ENCODE assay signal across 11 cellular contexts in the genomic region with DNA sequence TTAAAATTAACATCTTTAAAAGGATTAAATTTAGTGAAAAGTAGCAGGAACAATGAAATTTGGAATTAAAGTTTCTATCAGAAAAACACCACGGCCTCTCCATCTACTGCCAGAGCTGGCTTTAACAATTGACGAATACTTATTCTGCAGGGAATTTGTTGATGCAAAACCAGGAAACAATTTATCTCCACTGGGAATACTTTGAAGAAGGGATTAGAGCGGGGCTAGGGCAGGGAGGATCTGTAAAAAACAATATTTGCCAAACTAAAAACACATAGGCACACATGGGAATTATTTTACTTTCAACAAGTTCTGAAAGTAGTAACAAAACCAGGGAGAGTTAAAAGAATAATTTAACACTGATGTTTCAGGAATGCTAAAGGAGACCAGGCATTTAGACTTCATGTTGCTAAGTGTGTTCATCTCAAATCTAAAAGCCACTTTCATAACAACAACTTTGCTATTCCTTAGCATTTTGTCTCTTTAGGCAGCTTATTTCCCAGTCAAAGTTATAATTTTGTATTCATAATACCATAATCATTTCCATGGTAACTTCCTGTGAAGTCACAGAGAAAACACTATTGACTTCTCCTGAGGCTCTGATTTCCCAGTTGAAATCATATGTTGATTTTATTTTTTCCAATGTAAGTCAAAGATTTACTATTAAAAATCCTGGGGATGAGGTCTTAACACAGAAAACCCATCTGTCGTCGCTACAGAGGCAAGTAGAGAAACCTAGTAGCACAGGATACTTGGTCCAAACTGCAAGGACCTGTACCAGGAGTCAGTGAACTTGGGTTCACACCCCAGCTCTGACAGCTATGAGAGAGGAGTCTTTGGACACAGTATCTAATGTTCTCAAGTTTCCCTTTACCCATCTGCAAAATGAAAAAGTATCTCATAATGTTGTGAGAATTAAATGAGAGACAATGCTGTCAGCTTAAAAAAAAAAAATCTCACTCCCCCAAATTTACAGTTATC.
DNase-seq lines count a peak whose midpoint lies in the region; ATAC-seq and TF ChIP-seq lines count a peak whose summit lies in the region.
"Had no signal": no experiment of that assay in that cellular context is flagged by ENCODE, and none has a peak within 500 bp of the region (broad histone marks: within the 10 kb centered on the region; RNA-seq: fewer than 3 reads in every experiment).

No MANE protein-coding gene starts in this region.

- no peaks in the 10 kb centered on the region for H3K36me3 ChIP-seq in muscle layer of colon (ENCODE audit: insufficient read depth, low read length)
- no peaks in the 10 kb centered on the region for H3K36me3 ChIP-seq in CD4-positive, alpha-beta memory T cell (ENCODE audit: insufficient read depth, low read length)

- H3K27ac Mint-ChIP-seq in CD4-positive, alpha-beta memory T cell, result no peak overlapping the region
- H3K27ac Mint-ChIP-seq: immature natural killer cell had no signal

- H3K27ac ChIP-seq in 22Rv1 (peak overlapping the region; percentile 62), epithelial cell of prostate (peak overlapping the region; percentile 27), muscle layer of colon (ENCODE audit: low read depth, low read length) (peak overlapping the region; percentile 49)
- H3K27ac ChIP-seq in CD4-positive, alpha-beta memory T cell (ENCODE audit: low read depth, low read length), result no peak overlapping the region
- H3K27ac ChIP-seq: C4-2B had no signal

- H3K4me3 Mint-ChIP-seq in CD4-positive, alpha-beta memory T cell, result no peak overlapping the region
- H3K4me3 Mint-ChIP-seq: immature natural killer cell had no signal

- DNase-seq in epithelial cell of prostate (ENCODE audit: low read depth, low spot score), result no peak
- no peak for DNase-seq in CD4-positive, alpha-beta memory T cell
- no peak for DNase-seq in Ammon's horn (ENCODE audit: low spot score)
- DNase-seq in mesenteric fat pad (ENCODE audit: low spot score), result no peak
- DNase-seq in 8988T, result no peak
- DNase-seq: immature natural killer cell, NCI-H2029 treated with DMSO at 0.1 percent for 48 hours had no signal

- intact Hi-C loops in CD4-positive, alpha-beta memory T cell (cut with micrococcal nuclease), result no loop called here

- H3K9me3 ChIP-seq in muscle layer of colon (ENCODE audit: low read length), result no peaks in the 10 kb centered on the region
- H3K9me3 ChIP-seq in CD4-positive, alpha-beta memory T cell (ENCODE audit: control insufficient read depth in 1 of 2, low read length in 2 of 2), result no peaks in the 10 kb centered on the region

- CTCF ChIA-PET in CD4-positive, alpha-beta memory T cell (lab: Charles Lee; ENCODE audit: partially characterized antibody), result no interaction called here

- TF ChIP-seq CTCF in 22Rv1 (IDR thresholded peaks at IDR 0.05), result no peak

- no peaks in the 10 kb centered on the region for H3K36me3 Mint-ChIP-seq in CD4-positive, alpha-beta memory T cell

- H3K27me3 ChIP-seq in muscle layer of colon (ENCODE audit: control insufficient read depth in 1 of 2, insufficient read depth in 2 of 2, low read length in 2 of 2), result no peaks in the 10 kb centered on the region
- H3K27me3 ChIP-seq in CD4-positive, alpha-beta memory T cell (ENCODE audit: insufficient read depth, low read length), result no peaks in the 10 kb centered on the region

- peak; percentile 33 for ATAC-seq in HG03135 (IDR thresholded peaks at IDR 0.05; ENCODE audit: unreplicated experiment)

- no peaks in the 10 kb centered on the region for H3K4me1 Mint-ChIP-seq in CD4-positive, alpha-beta memory T cell

- peaks cover 0 to 3% (median under 1%) of the 10 kb centered on the region in 8 donors for H3K9me3 Mint-ChIP-seq in CD4-positive, alpha-beta memory T cell

- POLR2A ChIA-PET in CD4-positive, alpha-beta memory T cell (lab: Charles Lee; ENCODE audit: partially characterized antibody), result no interaction called here

- H3K4me3 ChIP-seq in muscle layer of colon (ENCODE audit: low read depth in 1 of 2, low read length in 2 of 2), result no peak overlapping the region
- H3K4me3 ChIP-seq in CD4-positive, alpha-beta memory T cell (ENCODE audit: low read length in 2 of 2), result no peak overlapping the region

- peaks cover 4% of the 10 kb centered on the region for H3K4me1 ChIP-seq in muscle layer of colon (ENCODE audit: insufficient read depth, low read length)
- no peaks in the 10 kb centered on the region for H3K4me1 ChIP-seq in CD4-positive, alpha-beta memory T cell (ENCODE audit: insufficient read depth, low read length)

- H3K9ac ChIP-seq in muscle layer of colon (ENCODE audit: low read length), result no peak overlapping the region

- H3K27me3 Mint-ChIP-seq in CD4-positive, alpha-beta memory T cell, result peaks cover 2 to 6% of the 10 kb centered on the region in 2 donors
